Comparison of ENCODE assay signal across 27 cellular contexts in genomic region chr5:153613143-153613542, GRCh38.
A peak's percentile ranks its signal among the peaks of the same experiment; 100 is the strongest.
DNase-seq lines count a peak whose midpoint lies in the region; ATAC-seq, FAIRE-seq and TF ChIP-seq lines count a peak whose summit lies in the region.
"Had no signal": no experiment of that assay in that cellular context is flagged by ENCODE, and none has a peak within 500 bp of the region (broad histone marks: within the 10 kb centered on the region; RNA-seq: fewer than 3 reads in every experiment).

No MANE protein-coding gene starts in this region.

- no peak for FAIRE-seq in D721Med (lab: Jason Lieb, UNC)
- FAIRE-seq: G401.6, GM12878, kidney, pancreas had no signal

- H3K27ac Mint-ChIP-seq in HFFc6, result no peak overlapping the region
- H3K27ac Mint-ChIP-seq: activated CD4-positive, alpha-beta memory T cell treated with anti-CD3 and anti-CD28 coated beads, Interleukin-2, amount 10 ng/mL, durations not matched to agents 7 days and 5 days; activated naive CD8-positive, alpha-beta T cell treated with anti-CD3 and anti-CD28 coated beads, Interleukin-2, amount 10 ng/mL, durations not matched to agents 7 days and 5 days; memory B cell; naive thymus-derived CD4-positive, alpha-beta T cell; stimulated activated naive CD8-positive, alpha-beta T cell treated with anti-CD3 and anti-CD28 coated beads, Interleukin-15, Interleukin-2, amounts not matched to agents 100 ng/mL and 50 ng/mL, for 24 hours; type B pancreatic cell had no signal

- no peaks in the 10 kb centered on the region for H3K36me3 Mint-ChIP-seq in HFFc6 (ENCODE audit: low read depth)
- H3K36me3 Mint-ChIP-seq: activated naive CD8-positive, alpha-beta T cell treated with anti-CD3 and anti-CD28 coated beads, Interleukin-2, amount 10 ng/mL, durations not matched to agents 7 days and 5 days; memory B cell; type B pancreatic cell had no signal

- H3K36me3 ChIP-seq in RWPE2 (ENCODE audit: low read depth), result no peaks in the 10 kb centered on the region
- H3K36me3 ChIP-seq in WERI-Rb-1, result no peaks in the 10 kb centered on the region
- H3K36me3 ChIP-seq: pancreas had no signal

- ATAC-seq in RWPE2 (ENCODE audit: low read depth), result peak; percentile 86
- ATAC-seq in HG03469 (IDR thresholded peaks at IDR 0.05; ENCODE audit: unreplicated experiment), result no peak
- ATAC-seq: activated T-cell treated with anti-CD3 and anti-CD28 coated beads, Interleukin-2, amount 50 U/mL, for 4 hours; GM12878; naive thymus-derived CD4-positive, alpha-beta T cell; pancreas had no signal

- no peaks in the 10 kb centered on the region for H3K9me3 Mint-ChIP-seq in HFFc6
- H3K9me3 Mint-ChIP-seq: activated CD4-positive, alpha-beta memory T cell treated with anti-CD3 and anti-CD28 coated beads, Interleukin-2, amount 10 ng/mL, durations not matched to agents 7 days and 5 days; activated naive CD8-positive, alpha-beta T cell treated with anti-CD3 and anti-CD28 coated beads, Interleukin-2, amount 10 ng/mL, durations not matched to agents 7 days and 5 days; activated T-cell treated with anti-CD3 and anti-CD28 coated beads, Interleukin-2, amount 50 U/mL, for 4 hours; stimulated activated naive CD8-positive, alpha-beta T cell treated with anti-CD3 and anti-CD28 coated beads, Interleukin-15, Interleukin-2, amounts not matched to agents 100 ng/mL and 50 ng/mL, for 24 hours; type B pancreatic cell had no signal

- TF ChIP-seq CTCF in AG10803 (conservative IDR thresholded peaks at IDR 0.05; ENCODE audit: low read length) (no peak), HFFc6 (IDR thresholded peaks at IDR 0.05) (no peak), RWPE2 (IDR thresholded peaks at IDR 0.05; ENCODE audit: poor library complexity, severe bottlenecking) (no peak), fibroblast of pulmonary artery (IDR thresholded peaks at IDR 0.05; ENCODE audit: low read length, missing control alignments) (no peak), D721Med (IDR thresholded peaks at IDR 0.05; ENCODE audit: insufficient read depth, missing control alignments) (no peak), WERI-Rb-1 (IDR thresholded peaks at IDR 0.05; ENCODE audit: low read depth, low read length) (no peak)

- H3K9me3 ChIP-seq in RWPE2 (ENCODE audit: severe bottlenecking), result no peaks in the 10 kb centered on the region
- H3K9me3 ChIP-seq in WERI-Rb-1 (ENCODE audit: severe bottlenecking), result no peaks in the 10 kb centered on the region
- H3K9me3 ChIP-seq: pancreas had no signal

- POLR2A ChIA-PET in HEK293T (lab: Yijun Ruan, JAX), result no interaction called here

- peak; percentile 83 for DNase-seq in AG10803 (ENCODE audit: low read depth)
- peak; percentile 29 for DNase-seq in HFFc6
- DNase-seq in RWPE2 (ENCODE audit: low spot score), result no peak
- peak; percentile 20 for DNase-seq in fibroblast of pulmonary artery (ENCODE audit: low read depth)
- DNase-seq in HEK293T (ENCODE audit: extremely low spot score), result no peak
- DNase-seq in D721Med (ENCODE audit: insufficient read length, low spot score), result no peak
- DNase-seq in WERI-Rb-1, result no peak
- DNase-seq: ACHN; activated CD4-positive, alpha-beta memory T cell treated with anti-CD3 and anti-CD28 coated beads, Interleukin-2, amount 10 ng/mL, durations not matched to agents 7 days and 5 days; activated naive CD8-positive, alpha-beta T cell treated with anti-CD3 and anti-CD28 coated beads, Interleukin-2, amount 10 ng/mL, durations not matched to agents 7 days and 5 days; activated T-cell treated with anti-CD3 and anti-CD28 coated beads, Interleukin-2, amount 50 U/mL, for 4 hours; caudate nucleus; dorsolateral prefrontal cortex; kidney; naive thymus-derived CD4-positive, alpha-beta T cell; NCI-H1092 treated with DMSO at 0.1 percent for 48 hours; NCI-H2227 treated with DMSO at 0.1 percent for 48 hours; pancreas; stimulated activated CD4-positive, alpha-beta T cell treated with anti-CD3 and anti-CD28 coated beads, Interleukin-1b, Interleukin-23, amount 100 ng/mL, for 48 hours; T-helper 1 cell had no signal

- H3K27me3 ChIP-seq in RWPE2 (ENCODE audit: insufficient read depth, poor library complexity, severe bottlenecking) (no peaks in the 10 kb centered on the region), WERI-Rb-1 (ENCODE audit: insufficient read depth, low read depth, severe bottlenecking) (no peaks in the 10 kb centered on the region)
- H3K27me3 ChIP-seq: dorsolateral prefrontal cortex, pancreas had no signal

- peaks cover 7% of the 10 kb centered on the region for H3K4me1 ChIP-seq in RWPE2 (ENCODE audit: insufficient read depth, poor library complexity, severe bottlenecking)
- H3K4me1 ChIP-seq: pancreas had no signal

- H3K4me3 ChIP-seq in AG10803 (ENCODE audit: low read length), result no peak overlapping the region
- no peak overlapping the region for H3K4me3 ChIP-seq in RWPE2 (ENCODE audit: severe bottlenecking)
- no peak overlapping the region for H3K4me3 ChIP-seq in fibroblast of pulmonary artery (replicated peaks; ENCODE audit: low read depth, low read length)
- H3K4me3 ChIP-seq in WERI-Rb-1 (ENCODE audit: low read depth, low read length), result no peak overlapping the region
- H3K4me3 ChIP-seq: dorsolateral prefrontal cortex, GM12878, pancreas had no signal

- H3K27ac ChIP-seq in RWPE2 (ENCODE audit: poor library complexity, severe bottlenecking), result peak overlapping the region; percentile 12
- no peak overlapping the region for H3K27ac ChIP-seq in WERI-Rb-1
- H3K27ac ChIP-seq: dorsolateral prefrontal cortex, KMS-11, pancreas had no signal

- CTCF ChIA-PET in HEK293T (lab: Yijun Ruan, JAX), result no interaction called here

- peaks cover 2% of the 10 kb centered on the region; the same call in 1 of the 2 replicates for H3K27me3 Mint-ChIP-seq in HFFc6 (ENCODE audit: insufficient read depth)
- H3K27me3 Mint-ChIP-seq: activated CD4-positive, alpha-beta memory T cell treated with anti-CD3 and anti-CD28 coated beads, Interleukin-2, amount 10 ng/mL, durations not matched to agents 7 days and 5 days; activated naive CD8-positive, alpha-beta T cell treated with anti-CD3 and anti-CD28 coated beads, Interleukin-2, amount 10 ng/mL, durations not matched to agents 7 days and 5 days had no signal

- H3K4me3 Mint-ChIP-seq in HFFc6, result no peak overlapping the region
- H3K4me3 Mint-ChIP-seq: activated CD4-positive, alpha-beta memory T cell treated with anti-CD3 and anti-CD28 coated beads, Interleukin-2, amount 10 ng/mL, durations not matched to agents 7 days and 5 days; activated naive CD8-positive, alpha-beta T cell treated with anti-CD3 and anti-CD28 coated beads, Interleukin-2, amount 10 ng/mL, durations not matched to agents 7 days and 5 days; activated T-cell treated with anti-CD3 and anti-CD28 coated beads, Interleukin-2, amount 50 U/mL, for 4 hours; memory B cell; naive thymus-derived CD4-positive, alpha-beta T cell; stimulated activated naive CD8-positive, alpha-beta T cell treated with anti-CD3 and anti-CD28 coated beads, Interleukin-15, Interleukin-2, amounts not matched to agents 100 ng/mL and 50 ng/mL, for 24 hours; type B pancreatic cell had no signal

- H3K4me1 Mint-ChIP-seq in HFFc6 (ENCODE audit: low read depth), result peaks cover 42% of the 10 kb centered on the region
- H3K4me1 Mint-ChIP-seq: activated CD4-positive, alpha-beta memory T cell treated with anti-CD3 and anti-CD28 coated beads, Interleukin-2, amount 10 ng/mL, durations not matched to agents 7 days and 5 days; activated naive CD8-positive, alpha-beta T cell treated with anti-CD3 and anti-CD28 coated beads, Interleukin-2, amount 10 ng/mL, durations not matched to agents 7 days and 5 days; memory B cell; naive thymus-derived CD4-positive, alpha-beta T cell had no signal

TF ChIP-seq in HEK293T, 16 proteins besides CTCF, POLR2A, EP300 and RAD21:
- TF ChIP-seq ARNT (IDR thresholded peaks at IDR 0.05), result no peak
- TF ChIP-seq HDGF (IDR thresholded peaks at IDR 0.05; ENCODE audit: borderline replicate concordance), result no peak
- TF ChIP-seq FOXK2 (IDR thresholded peaks at IDR 0.05), result no peak
- TF ChIP-seq BHLHE40 (IDR thresholded peaks at IDR 0.05; ENCODE audit: borderline replicate concordance), result no peak
- no peak for TF ChIP-seq ZNF384 (IDR thresholded peaks at IDR 0.05)
- TF ChIP-seq SP1 (IDR thresholded peaks at IDR 0.05), result no peak
- TF ChIP-seq FOXM1 (IDR thresholded peaks at IDR 0.05; ENCODE audit: borderline replicate concordance), result no peak
- no peak for TF ChIP-seq CTBP1 (IDR thresholded peaks at IDR 0.05; ENCODE audit: borderline replicate concordance)
- no peak for TF ChIP-seq TARDBP (IDR thresholded peaks at IDR 0.05)
- TF ChIP-seq PKNOX1 (IDR thresholded peaks at IDR 0.05), result no peak
- TF ChIP-seq L3MBTL2 (conservative IDR thresholded peaks at IDR 0.05), result no peak

Comparison
In these comparisons a context has a peak if more than half of its experiments do, and no peak if none do; other contexts are left out.
1. DNase-seq: peak in AG10803 (single experiment), HFFc6 (single experiment) and fibroblast of pulmonary artery (single experiment); none in RWPE2 (single experiment), HEK293T (single experiment), D721Med (single experiment) and WERI-Rb-1 (single experiment).